ENCODE assay signal across 8 cellular contexts in genomic region chr4:146342600-146343192, GRCh38.
DNase-seq lines count a peak whose midpoint lies in the region; FAIRE-seq and TF ChIP-seq lines count a peak whose summit lies in the region.

No MANE protein-coding gene starts in this region.

- H3K4me3 ChIP-seq in HFF-Myc (replicated peaks; ENCODE audit: low read depth, low read length) = no peak overlapping the region

- peak; percentile 60 for DNase-seq in DMS 273 (lab: John Stamatoyannopoulos, UW; ENCODE audit: unreplicated experiment)
- DNase-seq in DMS 273 treated with DMSO at 0.1 percent for 48 hours (lab: John Stamatoyannopoulos, UW) = no peak
- no peak for DNase-seq in HFF-Myc (ENCODE audit: extremely low read depth, low read depth)
- DNase-seq in fibroblast of peridontal ligament (ENCODE audit: extremely low read depth) = peak; percentile 75
- peak; percentile 18 to 21 for DNase-seq in stimulated activated CD4-positive, alpha-beta T cell treated with anti-CD3 and anti-CD28 coated beads, Interleukin-2, amount 100 ng/mL, for 48 hours
- no peak for DNase-seq in GM19238 (ENCODE audit: insufficient read length, low spot score)
- DNase-seq in nucleus accumbens (lab: John Stamatoyannopoulos, UW) = no peak

- TF ChIP-seq CTCF in HFF-Myc (IDR thresholded peaks at IDR 0.05; ENCODE audit: low read depth, low read length, missing control alignments) = peak; percentile 35

- FAIRE-seq in TTC549 (lab: Jason Lieb, UNC) = peak; percentile 51

Comparison
In these comparisons a context has a peak if more than half of its experiments do, and no peak if none do; other contexts are left out.
1. DNase-seq: peak in DMS 273 (single experiment), fibroblast of peridontal ligament (single experiment) and stimulated activated CD4-positive, alpha-beta T cell treated with anti-CD3 and anti-CD28 coated beads, Interleukin-2, amount 100 ng/mL, for 48 hours (2 of 2); none in DMS 273 treated with DMSO at 0.1 percent for 48 hours (single experiment), HFF-Myc (single experiment), GM19238 (single experiment) and nucleus accumbens (0 of 56).